22 cellular contexts compared by ENCODE assay signal in the genomic region with DNA sequence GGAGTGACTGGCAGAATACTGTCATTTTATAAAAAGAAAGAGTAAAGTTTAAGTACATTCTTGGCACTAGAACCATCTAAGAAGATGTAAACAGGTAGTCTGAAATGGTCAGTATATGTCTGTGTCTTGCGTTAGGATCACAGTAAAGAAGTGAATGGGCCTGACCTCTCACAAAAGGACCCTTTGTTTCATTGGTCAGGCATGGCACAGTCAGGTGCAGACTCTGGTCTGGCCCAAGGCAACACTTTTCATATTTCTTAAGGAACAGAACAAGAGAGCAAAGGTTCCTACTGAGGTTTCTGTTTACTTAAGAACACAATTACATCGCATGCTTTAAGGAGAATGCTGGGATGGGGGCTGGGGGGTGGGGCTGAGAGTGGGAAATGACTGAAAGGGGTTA. TPM values are rescaled to one million over a fixed set of nuclear protein-coding genes. Genes with fewer than 3 reads are reported as not detected.
DNase-seq lines count a peak whose midpoint lies in the region; ATAC-seq, FAIRE-seq and TF ChIP-seq lines count a peak whose summit lies in the region.
"Had no signal": no experiment of that assay in that cellular context is flagged by ENCODE, and none has a peak within 500 bp of the region (broad histone marks: within the 10 kb centered on the region; RNA-seq: fewer than 3 reads in every experiment).

No MANE protein-coding gene starts in this region.

- WGBS in HepG2 (ENCODE audit: low lambda C conversion rate) = 73% methylated on average over 2 of the region's 2 CpGs
- 77% methylated on average over 2 of the region's 2 CpGs for WGBS in right lobe of liver (ENCODE audit: insufficient coverage, low coverage, low lambda C conversion rate, missing lambda C conversion rate)

- H3K9ac ChIP-seq in HepG2 (ENCODE audit: insufficient read depth, low read depth, low read length) = no peak overlapping the region
- H3K9ac ChIP-seq: BLaER1 treated with 17β-estradiol and CSF1 and Interleukin-3, amounts not matched to agents 10 nM and 100 nM had no signal

- no peak overlapping the region for H3K4me3 Mint-ChIP-seq in mesothelial cell of epicardium
- H3K4me3 Mint-ChIP-seq: CD8-positive, alpha-beta memory T cell; HFFc6 had no signal

- POLR2A ChIA-PET in HepG2 (lab: Yijun Ruan, JAX) (no interaction called here), A673 (lab: Charles Lee; ENCODE audit: low non-redundant PET) (no interaction called here)

- CTCF ChIA-PET in HepG2 (lab: Yijun Ruan, JAX; ENCODE audit: low intra/inter-chr PET ratio, low total read pairs) = no interaction called here
- CTCF ChIA-PET in A673 (lab: Charles Lee) = no interaction called here

- no peak overlapping the region for H3K27ac ChIP-seq in HepG2 (ENCODE audit: extremely low read length, insufficient read depth, low read length)
- no peak overlapping the region for H3K27ac ChIP-seq in right lobe of liver
- no peak overlapping the region for H3K27ac ChIP-seq in A673 (ENCODE audit: low read depth, low read length, poor library complexity, severe bottlenecking)
- H3K27ac ChIP-seq: BLaER1 treated with 17β-estradiol and CSF1 and Interleukin-3, amounts not matched to agents 10 nM and 100 nM; HL-60 had no signal

- no peak overlapping the region for H3K4me2 ChIP-seq in HepG2 (ENCODE audit: low read depth, low read length)
- H3K4me2 ChIP-seq: BLaER1 treated with 17β-estradiol and CSF1 and Interleukin-3, amounts not matched to agents 10 nM and 100 nM had no signal

- H3K79me2 ChIP-seq in HepG2 (ENCODE audit: insufficient read depth, low read length) = no peaks in the 10 kb centered on the region

- no peak for TF ChIP-seq CTCF in HepG2 (CRISPR knock-in tag; IDR thresholded peaks at IDR 0.05)
- TF ChIP-seq CTCF in right lobe of liver (IDR thresholded peaks at IDR 0.05) = no peak
- TF ChIP-seq CTCF in astrocyte of the spinal cord (IDR thresholded peaks at IDR 0.05; ENCODE audit: low read depth, low read length) = no peak
- no peak for TF ChIP-seq CTCF in mesothelial cell of epicardium (IDR thresholded peaks at IDR 0.05; ENCODE audit: unreplicated experiment)
- no peak for TF ChIP-seq CTCF in A673 (conservative IDR thresholded peaks at IDR 0.05; ENCODE audit: low read depth, low read length)

- FAIRE-seq in HepG2 (lab: Jason Lieb, UNC) = peak; percentile 8
- FAIRE-seq: HTR-8/SVneo had no signal

- H3K9me3 ChIP-seq in HepG2 (ENCODE audit: low read length) (no peaks in the 10 kb centered on the region), right lobe of liver (no peaks in the 10 kb centered on the region), A673 (ENCODE audit: low read depth, low read length, poor library complexity, severe bottlenecking) (no peaks in the 10 kb centered on the region)
- H3K9me3 ChIP-seq: BLaER1 treated with 17β-estradiol and CSF1 and Interleukin-3, amounts not matched to agents 10 nM and 100 nM had no signal

- H3K27me3 ChIP-seq in HepG2 (ENCODE audit: control insufficient read depth in 1 of 2, insufficient read depth in 2 of 2, low read length in 2 of 2) = no peaks in the 10 kb centered on the region
- H3K27me3 ChIP-seq in right lobe of liver = no peaks in the 10 kb centered on the region
- no peaks in the 10 kb centered on the region for H3K27me3 ChIP-seq in A673 (replicated peaks; ENCODE audit: insufficient read depth, low read depth, low read length, poor library complexity)
- H3K27me3 ChIP-seq: BLaER1 treated with 17β-estradiol and CSF1 and Interleukin-3, amounts not matched to agents 10 nM and 100 nM had no signal

- TF ChIP-seq EP300 in HepG2 (IDR thresholded peaks at IDR 0.05; ENCODE audit: low read depth in 2 of 2, low read length in 2 of 2) (no peak), HepG2 (CRISPR knock-in tag; IDR thresholded peaks at IDR 0.05; ENCODE audit: borderline replicate concordance) (no peak)

- H3K36me3 ChIP-seq in HepG2 (replicated peaks in 1 of 2; ENCODE audit: control insufficient read depth in 1 of 2, insufficient read depth in 2 of 2, low read length in 2 of 2) (no peaks in the 10 kb centered on the region), right lobe of liver (no peaks in the 10 kb centered on the region), A673 (ENCODE audit: insufficient read depth, low read length, poor library complexity, severe bottlenecking) (no peaks in the 10 kb centered on the region)

- no peak for TF ChIP-seq POLR2A in HepG2 (IDR thresholded peaks at IDR 0.05; ENCODE audit: insufficient read depth in 1 of 2, low read depth in 2 of 2, low read length in 2 of 2)
- no peak for TF ChIP-seq POLR2A in right lobe of liver (IDR thresholded peaks at IDR 0.05)

- peaks cover 11% of the 10 kb centered on the region for H3K9me3 Mint-ChIP-seq in mesothelial cell of epicardium
- H3K9me3 Mint-ChIP-seq: CD8-positive, alpha-beta memory T cell; HFFc6 had no signal

- H3K4me1 ChIP-seq in HepG2 (ENCODE audit: insufficient read depth, low read length) (peaks cover 37% of the 10 kb centered on the region), right lobe of liver (no peaks in the 10 kb centered on the region), A673 (ENCODE audit: insufficient read depth, low read length, poor library complexity, severe bottlenecking) (no peaks in the 10 kb centered on the region)

- H3K27ac Mint-ChIP-seq in mesothelial cell of epicardium = peak overlapping the region; percentile 39
- H3K27ac Mint-ChIP-seq: CD8-positive, alpha-beta memory T cell; HFFc6 had no signal

- no peak overlapping the region for H2AFZ ChIP-seq in HepG2 (ENCODE audit: low read length)

- peak; percentile 2 for DNase-seq in HepG2 (ENCODE audit: low spot score)
- no peak for DNase-seq in right lobe of liver
- peak; percentile 17 for DNase-seq in astrocyte of the spinal cord (ENCODE audit: low read depth, low spot score)
- no peak for DNase-seq in mesothelial cell of epicardium (ENCODE audit: low spot score in 2 of 2, unreplicated experiment in 2 of 2)
- DNase-seq in A673 (ENCODE audit: low spot score) = no peak
- no peak for DNase-seq in A172 (ENCODE audit: low spot score)
- DNase-seq: CD8-positive, alpha-beta memory T cell; DMS79; H7; HFFc6; NCI-H1105; NCI-H2081; NCI-H774; OCI-M1; RPMI8226; SHP77 treated with DMSO at 0.1 percent for 48 hours had no signal

- no peak overlapping the region for H3K4me3 ChIP-seq in HepG2 (replicated peaks in 1 of 3; ENCODE audit: insufficient read depth in 1 of 3, low read depth in 2 of 3, low read length in 3 of 3)
- H3K4me3 ChIP-seq in right lobe of liver = no peak overlapping the region
- no peak overlapping the region for H3K4me3 ChIP-seq in astrocyte of the spinal cord (ENCODE audit: low read depth, low read length)
- no peak overlapping the region for H3K4me3 ChIP-seq in A673 (ENCODE audit: low read depth, low read length, poor library complexity, severe bottlenecking)
- H3K4me3 ChIP-seq: BLaER1 treated with 17β-estradiol and CSF1 and Interleukin-3, amounts not matched to agents 10 nM and 100 nM had no signal

- in situ Hi-C loops in HepG2 (cut with HindIII; ENCODE audit: extremely low pct_ligation_motif_present, low pct_unique_long_range_greater_than_20kb) (no loop called here), astrocyte of the spinal cord (cut with HindIII; ENCODE audit: low sequenced_read_pairs) (no loop called here)

- H3K36me3 Mint-ChIP-seq in mesothelial cell of epicardium = no peaks in the 10 kb centered on the region

- peaks cover 25% of the 10 kb centered on the region for H3K4me1 Mint-ChIP-seq in mesothelial cell of epicardium
- H3K4me1 Mint-ChIP-seq: CD8-positive, alpha-beta memory T cell had no signal

- no peaks in the 10 kb centered on the region for H4K20me1 ChIP-seq in HepG2 (ENCODE audit: insufficient read depth, low read length)
- H4K20me1 ChIP-seq: BLaER1 treated with 17β-estradiol and CSF1 and Interleukin-3, amounts not matched to agents 10 nM and 100 nM had no signal

- TF ChIP-seq RAD21 in HepG2 (CRISPR knock-in tag; IDR thresholded peaks at IDR 0.05) = no peak

- no peaks in the 10 kb centered on the region for H3K27me3 Mint-ChIP-seq in mesothelial cell of epicardium (ENCODE audit: low read depth)
- H3K27me3 Mint-ChIP-seq: CD8-positive, alpha-beta memory T cell had no signal

- intact Hi-C loops in HepG2 (cut with micrococcal nuclease; ENCODE audit: unreplicated experiment) = no loop called here
- intact Hi-C loops in right lobe of liver (cut with DNase I) = no loop called here
- intact Hi-C loops in A673 (cut with micrococcal nuclease; ENCODE audit: unreplicated experiment) = no loop called here

- no peak for ATAC-seq in HepG2
- ATAC-seq in right lobe of liver = no peak
- no peak for ATAC-seq in GM21825 (IDR thresholded peaks at IDR 0.05; ENCODE audit: unreplicated experiment)
- ATAC-seq in GM19467 (IDR thresholded peaks at IDR 0.05; ENCODE audit: unreplicated experiment) = no peak
- ATAC-seq: SK-N-SH treated with all-trans-retinoic acid at 6 μM for 48 hours had no signal

- BruUV-seq in HepG2 (replicated peaks; lab: Mats Ljungman, UMichigan) (no TSS peak), A673 (replicated peaks; lab: Mats Ljungman, UMichigan) (no TSS peak)

RNA-seq across cellular contexts. Expression of gene RPGR, which starts 48.1 kb away (rescaled TPM):
- total RNA-seq in HepG2 (2016; rRNA removed; fragmentation: Illumina TruSeq; extraction: Trizol) = 12.1 and 13.6 TPM in 2 replicates
- total RNA-seq in HepG2 (2016; cell fraction: cytosol; rRNA removed; fragmentation: Illumina TruSeq; extraction: Trizol; ENCODE audit: low read depth) = 2.6 and 5.5 TPM in 2 replicates
- 12.1 and 14.8 TPM in 2 replicates for total RNA-seq in HepG2 (2016; cell fraction: insoluble cytoplasmic fraction; rRNA removed; fragmentation: Illumina TruSeq; extraction: Trizol)
- total RNA-seq in HepG2 (2016; cell fraction: membrane; rRNA removed; fragmentation: Illumina TruSeq; extraction: Trizol) = 4.9 and 6.4 TPM in 2 replicates
- 21.1 and 21.4 TPM in 2 replicates for total RNA-seq in HepG2 (2016; cell fraction: nucleus; rRNA removed; fragmentation: Illumina TruSeq; extraction: Trizol)
- 2.1 TPM in 2 replicates for polyA plus RNA-seq in HepG2 (2011; rRNA removed)
- 0.66 and 0.94 TPM in 2 replicates for polyA plus RNA-seq in HepG2 (2011; cell fraction: cytosol; rRNA removed)
- 3.3 and 6.0 TPM in 2 replicates for polyA plus RNA-seq in HepG2 (2011; cell fraction: nucleus; rRNA removed)
- 6.1 and 11.9 TPM in 2 replicates for polyA plus RNA-seq in HepG2 (2012)
- polyA plus RNA-seq in HepG2 (2016; cell fraction: cytosol; fragmentation: Illumina TruSeq; extraction: Trizol; ENCODE audit: low read depth) = 0.91 and 1.0 TPM in 2 replicates
- polyA plus RNA-seq in HepG2 (2016; cell fraction: insoluble cytoplasmic fraction; fragmentation: Illumina TruSeq; extraction: Trizol; ENCODE audit: low read depth) = 12.5 and 13.0 TPM in 2 replicates
- polyA plus RNA-seq in HepG2 (2016; cell fraction: membrane; fragmentation: Illumina TruSeq; extraction: Trizol; ENCODE audit: low read depth) = 1.1 TPM in 2 replicates
- polyA plus RNA-seq in HepG2 (2016; cell fraction: nucleus; fragmentation: Illumina TruSeq; extraction: Trizol; ENCODE audit: insufficient read depth, low read depth) = 20.3 and 22.5 TPM in 2 replicates
- polyA minus RNA-seq in HepG2 (2011; rRNA and poly(A)+ RNA removed; ENCODE audit: low replicate concordance) = 1.6 and 2.3 TPM in 2 replicates
- polyA minus RNA-seq in HepG2 (2011; cell fraction: cytosol; rRNA and poly(A)+ RNA removed) = 1.1 and 1.2 TPM in 2 replicates
- polyA minus RNA-seq in HepG2 (2011; cell fraction: nucleus; rRNA and poly(A)+ RNA removed) = 19.8 and 26.2 TPM in 2 replicates
- total RNA-seq in right lobe of liver = 10 to 100 TPM in 1 of 6 experiments, 1 to 10 TPM in 5; 1.9 to 14.1 (median 3.6) TPM
- 11.3 to 15.2 TPM (median 12.1 TPM) in 3 replicates for total RNA-seq in mesothelial cell of epicardium
- total RNA-seq in A673 (2021) = 12.3 and 15.1 TPM in 2 replicates
- 3.7 and 5.3 TPM in 2 replicates for total RNA-seq in A172 (2014; rRNA removed; shearing (Covaris generic))

RNA-seq across cellular contexts. Expression of gene SRPX, which starts 58.5 kb away (rescaled TPM):
- total RNA-seq in HepG2 (2016; rRNA removed; fragmentation: Illumina TruSeq; extraction: Trizol) = not detected in 2 replicates
- not detected in 2 replicates for total RNA-seq in HepG2 (2016; cell fraction: cytosol; rRNA removed; fragmentation: Illumina TruSeq; extraction: Trizol; ENCODE audit: low read depth)
- not detected in 2 replicates for total RNA-seq in HepG2 (2016; cell fraction: insoluble cytoplasmic fraction; rRNA removed; fragmentation: Illumina TruSeq; extraction: Trizol)
- total RNA-seq in HepG2 (2016; cell fraction: membrane; rRNA removed; fragmentation: Illumina TruSeq; extraction: Trizol) = not detected in 2 replicates
- not detected in 2 replicates for total RNA-seq in HepG2 (2016; cell fraction: nucleus; rRNA removed; fragmentation: Illumina TruSeq; extraction: Trizol)
- 0.13 and 0.30 TPM in 2 replicates for polyA plus RNA-seq in HepG2 (2011; rRNA removed)
- polyA plus RNA-seq in HepG2 (2011; cell fraction: cytosol; rRNA removed) = 0.12 and 0.17 TPM in 2 replicates
- 0.07 TPM in 1 of 2 replicates, not detected in the other for polyA plus RNA-seq in HepG2 (2011; cell fraction: nucleus; rRNA removed)
- 0.12 TPM in 1 of 2 replicates, not detected in the other for polyA plus RNA-seq in HepG2 (2012)
- 0.06 TPM in 1 of 2 replicates, not detected in the other for polyA plus RNA-seq in HepG2 (2016; cell fraction: cytosol; fragmentation: Illumina TruSeq; extraction: Trizol; ENCODE audit: low read depth)
- not detected in 2 replicates for polyA plus RNA-seq in HepG2 (2016; cell fraction: insoluble cytoplasmic fraction; fragmentation: Illumina TruSeq; extraction: Trizol; ENCODE audit: low read depth)
- polyA plus RNA-seq in HepG2 (2016; cell fraction: membrane; fragmentation: Illumina TruSeq; extraction: Trizol; ENCODE audit: low read depth) = not detected in 2 replicates
- not detected in 2 replicates for polyA plus RNA-seq in HepG2 (2016; cell fraction: nucleus; fragmentation: Illumina TruSeq; extraction: Trizol; ENCODE audit: insufficient read depth, low read depth)
- polyA minus RNA-seq in HepG2 (2011; rRNA and poly(A)+ RNA removed; ENCODE audit: low replicate concordance) = not detected in 2 replicates
- not detected in 2 replicates for polyA minus RNA-seq in HepG2 (2011; cell fraction: cytosol; rRNA and poly(A)+ RNA removed)
- not detected in 2 replicates for polyA minus RNA-seq in HepG2 (2011; cell fraction: nucleus; rRNA and poly(A)+ RNA removed)
- 10 to 100 TPM in 3 of 6 experiments, 1 to 10 TPM in 3; 6.5 to 15.3 (median 10.5) TPM for total RNA-seq in right lobe of liver
- 14.5 to 18.6 TPM (median 17.1 TPM) in 3 replicates for total RNA-seq in mesothelial cell of epicardium
- 0.96 and 1.1 TPM in 2 replicates for total RNA-seq in A673 (2021)
- total RNA-seq in A172 (2014; rRNA removed; shearing (Covaris generic)) = 63.8 and 71.2 TPM in 2 replicates
- total RNA-seq: CD8-positive, alpha-beta memory T cell had no signal

Comparison
In these comparisons a context has a peak if more than half of its experiments do, and no peak if none do; other contexts are left out.
1. DNase-seq: peak in HepG2 (single experiment) and astrocyte of the spinal cord (single experiment); none in right lobe of liver (0 of 3), mesothelial cell of epicardium (0 of 2), A673 (single experiment) and A172 (single experiment).